ENCODE assay signal across 34 cellular contexts in the genomic region with DNA sequence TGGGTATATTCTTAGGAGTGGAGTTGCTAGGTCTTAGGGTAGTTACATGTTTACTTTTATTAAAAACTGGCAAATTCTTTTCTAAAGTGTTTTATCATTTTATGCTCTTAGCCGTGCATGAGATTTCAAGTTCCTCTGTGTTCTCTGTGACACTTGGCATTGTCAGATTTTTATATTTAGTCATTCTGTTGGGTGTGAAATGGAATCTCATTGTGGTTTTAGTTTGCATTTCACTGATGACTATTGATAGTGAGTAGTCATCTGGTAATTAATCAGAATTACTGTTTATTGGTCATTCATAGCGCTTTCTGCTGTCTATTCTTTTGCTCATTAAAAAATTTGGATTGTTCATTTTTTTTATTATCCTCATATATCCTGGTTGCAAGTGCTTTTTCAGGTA. TPM values are rescaled to one million over a fixed set of nuclear protein-coding genes. Genes with fewer than 3 reads are reported as not detected.
"Had no signal": no experiment of that assay in that cellular context is flagged by ENCODE, and none has a peak within 500 bp of the region (broad histone marks: within the 10 kb centered on the region; RNA-seq: fewer than 3 reads in every experiment).

No MANE protein-coding gene starts in this region.

- H3K27me3 ChIP-seq: cardiac muscle cell, dorsolateral prefrontal cortex, heart right ventricle, pancreas, sigmoid colon, transverse colon had no signal

- H3K27ac Mint-ChIP-seq: activated CD4-positive, alpha-beta T cell treated with anti-CD3 and anti-CD28 coated beads, Interleukin-2, amount 10 ng/mL, durations not matched to agents 7 days and 5 days; activated CD8-positive, alpha-beta T cell treated with anti-CD3 and anti-CD28 coated beads for 36 hours; activated T-cell treated with anti-CD3 and anti-CD28 coated beads, Interleukin-2, amount 50 U/mL, for 72 hours; memory B cell; stimulated activated memory B cell treated with anti-CD40 and anti-IgM and Interleukin-4, amounts not matched to agents 10 μg/mL and 1 μg/mL and 100 μg/mL, for 72 hours had no signal

- H3K36me3 ChIP-seq: cardiac muscle cell, pancreas, prostate gland, transverse colon had no signal

- H3K9me3 ChIP-seq: pancreas, prostate gland, sigmoid colon had no signal

- H3K27me3 Mint-ChIP-seq: activated CD4-positive, alpha-beta T cell treated with anti-CD3 and anti-CD28 coated beads, Interleukin-2, amount 10 ng/mL, durations not matched to agents 7 days and 5 days; activated CD8-positive, alpha-beta T cell treated with anti-CD3 and anti-CD28 coated beads for 36 hours; memory B cell; naive thymus-derived CD8-positive, alpha-beta T cell; stimulated activated memory B cell treated with anti-CD40 and anti-IgM and Interleukin-4, amounts not matched to agents 10 μg/mL and 1 μg/mL and 100 μg/mL, for 72 hours had no signal

- H3K4me1 ChIP-seq: prostate gland had no signal

- H3K4me1 Mint-ChIP-seq: activated CD4-positive, alpha-beta T cell treated with anti-CD3 and anti-CD28 coated beads, Interleukin-2, amount 10 ng/mL, durations not matched to agents 7 days and 5 days; neural crest cell had no signal

- DNase-seq: activated CD4-positive, alpha-beta T cell treated with anti-CD3 and anti-CD28 coated beads, Interleukin-2, amount 10 ng/mL, durations not matched to agents 7 days and 5 days; activated CD8-positive, alpha-beta T cell treated with anti-CD3 and anti-CD28 coated beads for 36 hours; activated effector memory CD4-positive, alpha-beta T cell treated with Interleukin-2 at 50 U/mL for 16 hours; activated naive CD4-positive, alpha-beta T cell treated with Interleukin-2 at 50 U/mL for 16 hours; activated T-cell treated with anti-CD3 and anti-CD28 coated beads, Interleukin-2, amount 50 U/mL, for 72 hours; anterior cingulate cortex; cerebellar nuclear complex; dorsolateral prefrontal cortex; effector memory CD4-positive, alpha-beta T cell; foreskin melanocyte; heart right ventricle; naive thymus-derived CD8-positive, alpha-beta T cell; nucleus accumbens; pancreas; retina; sigmoid colon; small intestine; stimulated activated CD4-positive, alpha-beta T cell treated with anti-CD3 and anti-CD28 coated beads, Interleukin-4, amount 100 ng/mL, for 24 hours; transverse colon had no signal

- H3K4me3 Mint-ChIP-seq: activated CD4-positive, alpha-beta T cell treated with anti-CD3 and anti-CD28 coated beads, Interleukin-2, amount 10 ng/mL, durations not matched to agents 7 days and 5 days; activated CD8-positive, alpha-beta T cell treated with anti-CD3 and anti-CD28 coated beads for 36 hours; activated T-cell treated with anti-CD3 and anti-CD28 coated beads, Interleukin-2, amount 50 U/mL, for 72 hours; memory B cell; neural crest cell; stimulated activated memory B cell treated with anti-CD40 and anti-IgM and Interleukin-4, amounts not matched to agents 10 μg/mL and 1 μg/mL and 100 μg/mL, for 72 hours had no signal

- H3K9me3 Mint-ChIP-seq: memory B cell had no signal

- H3K4me3 ChIP-seq: cardiac muscle cell, coronary artery, dorsolateral prefrontal cortex, heart right ventricle, pancreas, prostate gland, sigmoid colon, transverse colon had no signal

- H3K27ac ChIP-seq: cardiac muscle cell, coronary artery, dorsolateral prefrontal cortex, heart right ventricle, pancreas, prostate gland, sigmoid colon, transverse colon, VCaP had no signal

RNA-seq across cellular contexts. Expression of a gene that starts 39.0 kb away (rescaled TPM):
- total RNA-seq: activated CD4-positive, alpha-beta T cell treated with anti-CD3 and anti-CD28 coated beads, Interleukin-2, amount 10 ng/mL, durations not matched to agents 7 days and 5 days; activated CD8-positive, alpha-beta T cell treated with anti-CD3 and anti-CD28 coated beads for 36 hours; activated T-cell treated with anti-CD3 and anti-CD28 coated beads, Interleukin-2, amount 50 U/mL, for 72 hours; cardiac muscle cell; endothelial cell of umbilical vein; esophagus mucosa; glomerular endothelial cell; heart right ventricle; kidney epithelial cell; lower leg skin; naive thymus-derived CD8-positive, alpha-beta T cell; neural crest cell; pancreas; sigmoid colon; T-helper 1 cell treated with Interleukin-12 subunit alpha and Interleukin-12 subunit beta and Interleukin-4 antibody, amounts not matched to agents 30 ng/mL and 1 ng/mL, for 36 hours; transverse colon; urinary bladder had no signal
- polyA plus RNA-seq: adipose tissue; cardiac muscle cell; endothelial cell of umbilical vein; heart right ventricle; naive thymus-derived CD8-positive, alpha-beta T cell; pancreas; sigmoid colon; small intestine; urinary bladder had no signal
